Comparison of ENCODE assay signal across 8 cellular contexts in genomic region chr21:34517491-34518245, GRCh38. TPM values are rescaled to one million over a fixed set of nuclear protein-coding genes. Genes with fewer than 3 reads are reported as not detected.
DNase-seq lines count a peak whose midpoint lies in the region; ATAC-seq and TF ChIP-seq lines count a peak whose summit lies in the region.

No MANE protein-coding gene starts in this region.

- TF ChIP-seq CTCF in CD14-positive monocyte (IDR thresholded peaks at IDR 0.05) = peak; percentile 75
- TF ChIP-seq CTCF in HFFc6 (IDR thresholded peaks at IDR 0.05) = peak; percentile 58
- peak; percentile 17 for TF ChIP-seq CTCF in activated CD8-positive, alpha-beta T cell treated with anti-CD3 and anti-CD28 coated beads for 36 hours (IDR thresholded peaks at IDR 0.05)

- ATAC-seq in activated CD8-positive, alpha-beta T cell treated with anti-CD3 and anti-CD28 coated beads for 36 hours = peak; percentile 88
- no peak for ATAC-seq in HG03025 (IDR thresholded peaks at IDR 0.05; ENCODE audit: low FRiP score, unreplicated experiment)
- ATAC-seq in HG03520 (IDR thresholded peaks at IDR 0.05; ENCODE audit: unreplicated experiment) = no peak

- H3K27me3 Mint-ChIP-seq in CD14-positive monocyte (ENCODE audit: low read depth in 3 of 3) = peaks cover 0 to 2% (median 0%) of the 10 kb centered on the region in 3 donors
- H3K27me3 Mint-ChIP-seq in HFFc6 (ENCODE audit: insufficient read depth) = peaks cover 5% of the 10 kb centered on the region; the same call in 1 of the 2 replicates
- no peaks in the 10 kb centered on the region for H3K27me3 Mint-ChIP-seq in activated CD8-positive, alpha-beta T cell treated with anti-CD3 and anti-CD28 coated beads for 36 hours

- DNase-seq in CD14-positive monocyte (ENCODE audit: low spot score) (peak; percentile 76), HFFc6 (no peak), kidney tubule cell (ENCODE audit: low spot score) (peak; percentile 50), inferior parietal cortex (ENCODE audit: extremely low spot score) (no peak), LoVo (ENCODE audit: low spot score) (no peak)
- DNase-seq in activated CD8-positive, alpha-beta T cell treated with anti-CD3 and anti-CD28 coated beads for 36 hours = peak; percentile 57

- POLR2A ChIA-PET in activated CD8-positive, alpha-beta T cell treated with anti-CD3 and anti-CD28 coated beads for 36 hours (lab: Charles Lee) = interaction anchor here (1.4 kb wide), 1 partner anchor 9 kb away, joined by 3 read pairs; no protein-coding TSS in a partner anchor

- H3K4me3 Mint-ChIP-seq in CD14-positive monocyte (peak overlapping the region; percentile 21 to 46), HFFc6 (no peak overlapping the region)
- H3K4me3 Mint-ChIP-seq in activated CD8-positive, alpha-beta T cell treated with anti-CD3 and anti-CD28 coated beads for 36 hours = no peak overlapping the region

- peaks cover 80% of the 10 kb centered on the region for H3K4me1 Mint-ChIP-seq in CD14-positive monocyte
- peaks cover 47% of the 10 kb centered on the region for H3K4me1 Mint-ChIP-seq in HFFc6 (ENCODE audit: low read depth)
- H3K4me1 Mint-ChIP-seq in activated CD8-positive, alpha-beta T cell treated with anti-CD3 and anti-CD28 coated beads for 36 hours (ENCODE audit: low read depth) = peaks cover 21% of the 10 kb centered on the region

- H3K36me3 Mint-ChIP-seq in CD14-positive monocyte (peaks cover 15 to 30% of the 10 kb centered on the region in 2 donors), HFFc6 (ENCODE audit: low read depth) (peaks cover 42% of the 10 kb centered on the region)
- H3K36me3 Mint-ChIP-seq in activated CD8-positive, alpha-beta T cell treated with anti-CD3 and anti-CD28 coated beads for 36 hours (ENCODE audit: low read depth) = peaks cover 9% of the 10 kb centered on the region

- H3K9me3 Mint-ChIP-seq in CD14-positive monocyte (no peaks in the 10 kb centered on the region), HFFc6 (no peaks in the 10 kb centered on the region)
- no peaks in the 10 kb centered on the region for H3K9me3 Mint-ChIP-seq in activated CD8-positive, alpha-beta T cell treated with anti-CD3 and anti-CD28 coated beads for 36 hours

- intact Hi-C loops in CD14-positive monocyte (cut with micrococcal nuclease) = no loop called here
- intact Hi-C loops in activated CD8-positive, alpha-beta T cell treated with anti-CD3 and anti-CD28 coated beads for 36 hours (cut with micrococcal nuclease) = no loop called here

- H3K27ac Mint-ChIP-seq in CD14-positive monocyte (peak overlapping the region; percentile 81 to 93 (median 89)), HFFc6 (peak overlapping the region; percentile 72)
- no peak overlapping the region for H3K27ac Mint-ChIP-seq in activated CD8-positive, alpha-beta T cell treated with anti-CD3 and anti-CD28 coated beads for 36 hours

- CTCF ChIA-PET in activated CD8-positive, alpha-beta T cell treated with anti-CD3 and anti-CD28 coated beads for 36 hours (lab: Charles Lee) = interaction anchor here (1.0 to 1.7 kb wide), 4 partner anchors 85 to 155 kb away, joined by 4 to 7 read pairs (median 4); no protein-coding TSS in a partner anchor

RNA-seq across cellular contexts. Expression of gene KCNE1, which starts 5.7 kb away (rescaled TPM):
- 1 to 10 TPM; 1.5 to 3.2 TPM for polyA plus RNA-seq in CD14-positive monocyte
- 1 to 10 TPM in 1 of 6 experiments, under 1 TPM in 5; 0.71 to 1.3 (median 0.85) TPM for total RNA-seq in HFFc6 (2021; fragmentation: NEBNext Ultra II Directional; extraction: Animal tissue kit (Norgen Biotek cat#: 25700))
- total RNA-seq in activated CD8-positive, alpha-beta T cell treated with anti-CD3 and anti-CD28 coated beads for 36 hours = not detected

Comparison
In these comparisons a context has a peak if more than half of its experiments do, and no peak if none do; other contexts are left out.
1. DNase-seq: peak in CD14-positive monocyte (single experiment), activated CD8-positive, alpha-beta T cell treated with anti-CD3 and anti-CD28 coated beads for 36 hours (single experiment) and kidney tubule cell (single experiment); none in HFFc6 (single experiment), inferior parietal cortex (single experiment) and LoVo (single experiment).
2. H3K4me3 Mint-ChIP-seq: peak in CD14-positive monocyte (2 of 2); none in HFFc6 (single experiment) and activated CD8-positive, alpha-beta T cell treated with anti-CD3 and anti-CD28 coated beads for 36 hours (single experiment).
3. CTCF ChIP-seq: peak in every context shown above with its lines; median percentile 75 in CD14-positive monocyte; 58 in HFFc6; 17 in activated CD8-positive, alpha-beta T cell treated with anti-CD3 and anti-CD28 coated beads for 36 hours.